In genomic region chr22:38176170-38176741, GRCh38 we compare ENCODE assay signal across 9 cellular contexts. TPM values are rescaled to one million over a fixed set of nuclear protein-coding genes. Genes with fewer than 3 reads are reported as not detected.
A peak's percentile ranks its signal among the peaks of the same experiment; 100 is the strongest.
DNase-seq lines count a peak whose midpoint lies in the region; ATAC-seq, FAIRE-seq and TF ChIP-seq lines count a peak whose summit lies in the region.
"Had no signal": no experiment of that assay in that cellular context is flagged by ENCODE, and none has a peak within 500 bp of the region (broad histone marks: within the 10 kb centered on the region; RNA-seq: fewer than 3 reads in every experiment).

No MANE protein-coding gene starts in this region.

- CTCF ChIA-PET in CD8-positive, alpha-beta T cell (lab: Charles Lee), result no interaction called here

- intact Hi-C loops in CD8-positive, alpha-beta T cell (cut with DNase I, micrococcal nuclease), result no loop called here
- intact Hi-C loops in ascending aorta (cut with DNase I) (no loop called here), kidney (cut with DNase I) (no loop called here), tibial artery (cut with DNase I; ENCODE audit: low total_unique reads) (no loop called here)

- POLR2A ChIA-PET in CD8-positive, alpha-beta T cell (lab: Charles Lee), result interaction anchor here (0.7 kb wide), 1 partner anchor 25 kb away, joined by 3 read pairs; no protein-coding TSS in a partner anchor

- H3K36me3 Mint-ChIP-seq in CD8-positive, alpha-beta T cell, result peaks cover 17% of the 10 kb centered on the region

- peak in 4 of 7 experiments; percentile 19 to 65 (median 56) for DNase-seq in CD8-positive, alpha-beta T cell
- peak; percentile 96 for DNase-seq in M059J (ENCODE audit: low read depth)
- peak; percentile 59 to 84 for DNase-seq in ascending aorta (ENCODE audit: low spot score in 2 of 2)
- peak; percentile 92 for DNase-seq in kidney
- DNase-seq in tibial artery, result peak; percentile 79 to 86

- H3K9ac ChIP-seq in kidney (ENCODE audit: low read length in 2 of 2), result peak overlapping the region in 1 of 2 donors; percentile 13

- no peaks in the 10 kb centered on the region for H3K9me3 Mint-ChIP-seq in CD8-positive, alpha-beta T cell

- peak overlapping the region; percentile 43 for H3K4me3 Mint-ChIP-seq in CD8-positive, alpha-beta T cell

- no peak for FAIRE-seq in kidney (lab: Jason Lieb, UNC)
- FAIRE-seq: frontal cortex had no signal

- H3K27ac Mint-ChIP-seq in CD8-positive, alpha-beta T cell, result peak overlapping the region; percentile 84

- H3K4me3 ChIP-seq in CD8-positive, alpha-beta T cell (ENCODE audit: low read depth, low read length), result no peak overlapping the region
- H3K4me3 ChIP-seq in ascending aorta (no peak overlapping the region), kidney (ENCODE audit: low read length in 2 of 2) (no peak overlapping the region), tibial artery (no peak overlapping the region)

- H3K27me3 ChIP-seq in CD8-positive, alpha-beta T cell (ENCODE audit: insufficient read depth, low read length), result no peaks in the 10 kb centered on the region
- no peaks in the 10 kb centered on the region for H3K27me3 ChIP-seq in ascending aorta
- no peaks in the 10 kb centered on the region for H3K27me3 ChIP-seq in tibial artery

- no peaks in the 10 kb centered on the region for H3K27me3 Mint-ChIP-seq in CD8-positive, alpha-beta T cell (ENCODE audit: low read depth)

- TF ChIP-seq CTCF in CD8-positive, alpha-beta T cell (IDR thresholded peaks at IDR 0.05), result no peak
- TF ChIP-seq CTCF in ascending aorta (IDR thresholded peaks at IDR 0.05) (no peak), kidney (IDR thresholded peaks at IDR 0.05; ENCODE audit: borderline replicate concordance, extremely low read depth, insufficient read depth) (no peak), tibial artery (IDR thresholded peaks at IDR 0.05) (no peak)

- no peaks in the 10 kb centered on the region for H3K9me3 ChIP-seq in CD8-positive, alpha-beta T cell (ENCODE audit: low read length)
- no peaks in the 10 kb centered on the region for H3K9me3 ChIP-seq in ascending aorta
- H3K9me3 ChIP-seq in kidney (ENCODE audit: control insufficient read depth in 1 of 2, low read length in 2 of 2), result no peaks in the 10 kb centered on the region
- H3K9me3 ChIP-seq in tibial artery, result no peaks in the 10 kb centered on the region

- no peak overlapping the region for H3K27ac ChIP-seq in CD8-positive, alpha-beta T cell (ENCODE audit: low read depth, low read length)
- H3K27ac ChIP-seq in ascending aorta (peak overlapping the region; percentile 38 to 46), kidney (ENCODE audit: low read depth in 2 of 2, low read length in 2 of 2) (peak overlapping the region; percentile 79 to 84), tibial artery (peak overlapping the region; percentile 16 to 35)

- H3K4me1 ChIP-seq in CD8-positive, alpha-beta T cell (ENCODE audit: insufficient read depth, low read length), result peaks cover 54% of the 10 kb centered on the region
- peaks cover 11 to 32% of the 10 kb centered on the region in 2 donors for H3K4me1 ChIP-seq in ascending aorta
- H3K4me1 ChIP-seq in kidney (ENCODE audit: control insufficient read depth in 1 of 2, insufficient read depth in 1 of 2, low read depth in 1 of 2, low read length in 2 of 2), result peaks cover 13 to 39% of the 10 kb centered on the region in 2 donors
- H3K4me1 ChIP-seq in tibial artery, result peaks cover 0 to 49% (median 20%) of the 10 kb centered on the region in 4 donors

- H3K4me1 Mint-ChIP-seq in CD8-positive, alpha-beta T cell (ENCODE audit: low read depth), result peaks cover 74% of the 10 kb centered on the region

- no peaks in the 10 kb centered on the region for H3K36me3 ChIP-seq in CD8-positive, alpha-beta T cell (ENCODE audit: insufficient read depth, low read length)
- H3K36me3 ChIP-seq in ascending aorta, result no peaks in the 10 kb centered on the region
- no peaks in the 10 kb centered on the region for H3K36me3 ChIP-seq in kidney (ENCODE audit: control insufficient read depth in 1 of 2, insufficient read depth in 2 of 2, low read length in 2 of 2)
- H3K36me3 ChIP-seq in tibial artery, result no peaks in the 10 kb centered on the region

- ATAC-seq in CD8-positive, alpha-beta T cell, result peak; percentile 38
- ATAC-seq in HG03139 (IDR thresholded peaks at IDR 0.05; ENCODE audit: unreplicated experiment) (no peak), HG02981 (IDR thresholded peaks at IDR 0.05; ENCODE audit: unreplicated experiment) (no peak), HG03095 (IDR thresholded peaks at IDR 0.05; ENCODE audit: unreplicated experiment) (no peak)

RNA-seq across cellular contexts. Expression of gene PLA2G6, which starts 5.4 kb away (rescaled TPM):
- 10 to 100 TPM; 35.4 to 44.4 TPM for total RNA-seq in CD8-positive, alpha-beta T cell
- total RNA-seq in M059J (2014; rRNA removed; shearing (Covaris generic)), result 0.96 TPM in 1 of 2 replicates, not detected in the other
- total RNA-seq in ascending aorta (79.5 TPM), kidney (61.6 TPM)
- polyA plus RNA-seq in kidney (ENCODE audit: insufficient read depth, low read depth, low replicate concordance), result 26.6 TPM

RNA-seq across cellular contexts. Expression of gene MAFF, which starts 25.5 kb away (rescaled TPM):
- 10 to 100 TPM; 87.6 to 91.2 TPM for total RNA-seq in CD8-positive, alpha-beta T cell
- total RNA-seq in M059J (2014; rRNA removed; shearing (Covaris generic)), result 9.1 and 13.5 TPM in 2 replicates
- total RNA-seq in ascending aorta, result 183 TPM
- total RNA-seq in kidney, result 23.4 TPM
- polyA plus RNA-seq in kidney (ENCODE audit: insufficient read depth, low read depth, low replicate concordance), result 2.2 TPM

Comparison
In these comparisons a context has a peak if more than half of its experiments do, and no peak if none do; other contexts are left out.
1. RNA of gene PLA2G6, which starts 5.4 kb away (total RNA-seq): 79.5 TPM in ascending aorta (single experiment), 61.6 TPM in kidney (single experiment) and 35.4 to 44.4 TPM in CD8-positive, alpha-beta T cell; 0.96 TPM in M059J; every median in the first group is over 10 times any median in the second.
2. Peak in every context shown above with its lines, with median percentiles within 50 percentile points of each other: DNase-seq.